In genomic region chr17:7484067-7484963, GRCh38 we compare ENCODE assay signal across 1 cellular context.
A peak's percentile ranks its signal among the peaks of the same experiment; 100 is the strongest.
TF ChIP-seq lines count a peak whose summit lies in the region.

Gene POLR2A, plus strand, starts transcription at chr17:7484366.

TF ChIP-seq in HepG2, 621 proteins besides CTCF, POLR2A, EP300 and RAD21 (continued from another document):
- peak; percentile 92 for TF ChIP-seq ZGPAT (CRISPR knock-in tag; IDR thresholded peaks at IDR 0.05)
- TF ChIP-seq NFE2 (CRISPR knock-in tag; IDR thresholded peaks at IDR 0.05), result 0 out of 2 replicates have a peak, but pooled peaks have one; percentile 39
- peak; percentile 67 for TF ChIP-seq GATAD1 (CRISPR knock-in tag; IDR thresholded peaks at IDR 0.05)
- no peak for TF ChIP-seq MAFG (CRISPR knock-in tag; IDR thresholded peaks at IDR 0.05)
- TF ChIP-seq ZFP36L1 (CRISPR knock-in tag; IDR thresholded peaks at IDR 0.05), result peak; percentile 54
- TF ChIP-seq NFE2L1 (CRISPR knock-in tag; IDR thresholded peaks at IDR 0.05; ENCODE audit: borderline replicate concordance), result no peak
- TF ChIP-seq ZNF713 (CRISPR knock-in tag; IDR thresholded peaks at IDR 0.05), result no peak
- TF ChIP-seq ZNF761 (CRISPR knock-in tag; conservative IDR thresholded peaks at IDR 0.05), result peak; percentile 90
- TF ChIP-seq MBNL3 (CRISPR knock-in tag; conservative IDR thresholded peaks at IDR 0.05), result no peak
- TF ChIP-seq CCDC6 (CRISPR knock-in tag; IDR thresholded peaks at IDR 0.05), result peak; percentile 79; the same call in 1 of the 2 replicates
- no peak; the same call in 1 of the 2 replicates for TF ChIP-seq U2AF2 (IDR thresholded peaks at IDR 0.05; ENCODE audit: low read depth, low read length)
- TF ChIP-seq SKI (IDR thresholded peaks at IDR 0.05; ENCODE audit: partially characterized antibody), result peak; percentile 39
- peak; percentile 95 for TF ChIP-seq KLF9 (CRISPR knock-in tag; IDR thresholded peaks at IDR 0.05; ENCODE audit: low read depth)
- peak; percentile 97 for TF ChIP-seq ZNF343 (CRISPR knock-in tag; IDR thresholded peaks at IDR 0.05)
- no peak for TF ChIP-seq ZNF496 (CRISPR knock-in tag; IDR thresholded peaks at IDR 0.05; ENCODE audit: insufficient replicate concordance)
- TF ChIP-seq GFI1 (CRISPR knock-in tag; IDR thresholded peaks at IDR 0.05; ENCODE audit: borderline replicate concordance), result no peak
- peak; percentile 61; the same call in 1 of the 2 replicates for TF ChIP-seq ZNF616 (CRISPR knock-in tag; IDR thresholded peaks at IDR 0.05; ENCODE audit: low read depth)
- TF ChIP-seq, protein P1, sequence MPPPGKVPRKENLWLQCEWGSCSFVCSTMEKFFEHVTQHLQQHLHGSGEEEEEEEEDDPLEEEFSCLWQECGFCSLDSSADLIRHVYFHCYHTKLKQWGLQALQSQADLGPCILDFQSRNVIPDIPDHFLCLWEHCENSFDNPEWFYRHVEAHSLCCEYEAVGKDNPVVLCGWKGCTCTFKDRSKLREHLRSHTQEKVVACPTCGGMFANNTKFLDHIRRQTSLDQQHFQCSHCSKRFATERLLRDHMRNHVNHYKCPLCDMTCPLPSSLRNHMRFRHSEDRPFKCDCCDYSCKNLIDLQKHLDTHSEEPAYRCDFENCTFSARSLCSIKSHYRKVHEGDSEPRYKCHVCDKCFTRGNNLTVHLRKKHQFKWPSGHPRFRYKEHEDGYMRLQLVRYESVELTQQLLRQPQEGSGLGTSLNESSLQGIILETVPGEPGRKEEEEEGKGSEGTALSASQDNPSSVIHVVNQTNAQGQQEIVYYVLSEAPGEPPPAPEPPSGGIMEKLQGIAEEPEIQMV (CRISPR knock-in tag; IDR thresholded peaks at IDR 0.05; ENCODE audit: low read depth), result no peak
- TF ChIP-seq, protein P2, sequence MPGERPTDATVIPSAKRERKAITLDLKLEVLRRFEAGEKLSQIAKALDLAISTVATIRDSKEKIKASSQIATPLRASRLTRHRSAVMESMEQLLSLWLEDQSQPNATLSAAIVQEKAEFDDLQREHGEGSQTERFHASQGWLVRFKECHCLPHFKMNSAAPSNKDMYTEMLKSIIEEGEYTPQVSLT (CRISPR knock-in tag; IDR thresholded peaks at IDR 0.05; ENCODE audit: borderline replicate concordance, low read depth), result no peak
- TF ChIP-seq ZBTB40 (IDR thresholded peaks at IDR 0.05), result no peak
- TF ChIP-seq ZBTB40 (CRISPR knock-in tag; IDR thresholded peaks at IDR 0.05), result no peak
- no peak for TF ChIP-seq EED (CRISPR knock-in tag; IDR thresholded peaks at IDR 0.05)
- TF ChIP-seq KDM4B (CRISPR knock-in tag; IDR thresholded peaks at IDR 0.05), result peak; percentile 59; the same call in 1 of the 2 replicates
- TF ChIP-seq ZC3H4 (CRISPR knock-in tag; IDR thresholded peaks at IDR 0.05; ENCODE audit: borderline replicate concordance), result peak; percentile 81
- peak; percentile 56; the same call in 1 of the 2 replicates for TF ChIP-seq ZFY (CRISPR knock-in tag; IDR thresholded peaks at IDR 0.05)
- peak; percentile 73 for TF ChIP-seq SALL1 (CRISPR knock-in tag; IDR thresholded peaks at IDR 0.05)
- no peak for TF ChIP-seq ZNF562 (CRISPR knock-in tag; IDR thresholded peaks at IDR 0.05; ENCODE audit: borderline replicate concordance)
- peak; percentile 21; the same call in 1 of the 2 replicates for TF ChIP-seq HIVEP1 (CRISPR knock-in tag; IDR thresholded peaks at IDR 0.05)
- TF ChIP-seq ZNF710 (CRISPR knock-in tag; IDR thresholded peaks at IDR 0.05; ENCODE audit: borderline replicate concordance), result no peak
- TF ChIP-seq CBFB (CRISPR knock-in tag; IDR thresholded peaks at IDR 0.05), result peak; percentile 22; the same call in 1 of the 2 replicates
- TF ChIP-seq NFIC (IDR thresholded peaks at IDR 0.05; ENCODE audit: low read length), result peak; percentile 76; the same call in 1 of the 2 replicates
- TF ChIP-seq ZNF260 (CRISPR knock-in tag; IDR thresholded peaks at IDR 0.05; ENCODE audit: borderline replicate concordance, low read depth), result no peak
- TF ChIP-seq ZMYM3 (CRISPR knock-in tag; IDR thresholded peaks at IDR 0.05), result peak; percentile 29; the same call in 1 of the 2 replicates
- TF ChIP-seq JARID2 (CRISPR knock-in tag; IDR thresholded peaks at IDR 0.05; ENCODE audit: insufficient replicate concordance), result peak; percentile 28
- no peak for TF ChIP-seq ZNF17 (CRISPR knock-in tag; IDR thresholded peaks at IDR 0.05)
- TF ChIP-seq CCAR2 (optimal IDR thresholded peaks at IDR 0.05; ENCODE audit: low read depth, low read length), result no peak
